2 cellular contexts compared by ENCODE assay signal in the genomic region with DNA sequence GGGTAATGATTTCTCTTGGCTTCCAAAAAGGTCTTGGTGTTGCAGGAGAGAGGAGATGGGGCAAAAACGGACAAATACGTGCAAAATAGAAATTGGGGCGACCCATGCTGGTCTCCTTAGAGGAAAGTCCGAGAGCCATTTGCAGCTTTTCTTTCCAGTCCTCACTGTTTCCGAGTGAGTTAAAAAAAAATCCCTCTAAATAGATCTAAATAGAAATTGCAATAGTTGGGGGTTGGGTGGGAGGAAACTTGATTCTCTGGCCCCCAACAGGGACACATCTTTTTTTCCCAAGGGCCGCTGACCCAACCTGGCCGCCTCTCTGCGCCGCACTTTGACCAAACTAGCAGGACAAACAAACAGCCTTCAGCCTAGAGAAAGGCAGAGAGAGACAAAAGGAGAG.
TF ChIP-seq lines count a peak whose summit lies in the region.

No MANE protein-coding gene starts in this region.

TF ChIP-seq in SK-N-SH, 30 proteins besides CTCF, POLR2A, EP300 and RAD21 (continued from another document):
- TF ChIP-seq GATA2 (CRISPR knock-in tag; IDR thresholded peaks at IDR 0.05) (no peak), EZH2phosphoT487 (IDR thresholded peaks at IDR 0.05; ENCODE audit: borderline replicate concordance, low read depth) (no peak), RFX5 (IDR thresholded peaks at IDR 0.05; ENCODE audit: low read length) (no peak), NRF1 (IDR thresholded peaks at IDR 0.05; ENCODE audit: low read depth, low read length) (no peak), POLR2AphosphoS5 (IDR thresholded peaks at IDR 0.05; ENCODE audit: low read depth, low read length) (no peak), ELF1 (IDR thresholded peaks at IDR 0.05) (no peak), GABPA (IDR thresholded peaks at IDR 0.05; ENCODE audit: low read depth) (no peak), MEF2A (IDR thresholded peaks at IDR 0.05; ENCODE audit: borderline replicate concordance, low read depth) (no peak), NFIC (IDR thresholded peaks at IDR 0.05; ENCODE audit: borderline replicate concordance) (no peak), RXRA (IDR thresholded peaks at IDR 0.05; ENCODE audit: borderline replicate concordance, low read depth) (no peak)
- TF ChIP-seq, protein P1, sequence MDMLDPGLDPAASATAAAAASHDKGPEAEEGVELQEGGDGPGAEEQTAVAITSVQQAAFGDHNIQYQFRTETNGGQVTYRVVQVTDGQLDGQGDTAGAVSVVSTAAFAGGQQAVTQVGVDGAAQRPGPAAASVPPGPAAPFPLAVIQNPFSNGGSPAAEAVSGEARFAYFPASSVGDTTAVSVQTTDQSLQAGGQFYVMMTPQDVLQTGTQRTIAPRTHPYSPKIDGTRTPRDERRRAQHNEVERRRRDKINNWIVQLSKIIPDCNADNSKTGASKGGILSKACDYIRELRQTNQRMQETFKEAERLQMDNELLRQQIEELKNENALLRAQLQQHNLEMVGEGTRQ (IDR thresholded peaks at IDR 0.05; ENCODE audit: borderline replicate concordance, low read depth, low read length) = no peak
- TF ChIP-seq, protein P2, sequence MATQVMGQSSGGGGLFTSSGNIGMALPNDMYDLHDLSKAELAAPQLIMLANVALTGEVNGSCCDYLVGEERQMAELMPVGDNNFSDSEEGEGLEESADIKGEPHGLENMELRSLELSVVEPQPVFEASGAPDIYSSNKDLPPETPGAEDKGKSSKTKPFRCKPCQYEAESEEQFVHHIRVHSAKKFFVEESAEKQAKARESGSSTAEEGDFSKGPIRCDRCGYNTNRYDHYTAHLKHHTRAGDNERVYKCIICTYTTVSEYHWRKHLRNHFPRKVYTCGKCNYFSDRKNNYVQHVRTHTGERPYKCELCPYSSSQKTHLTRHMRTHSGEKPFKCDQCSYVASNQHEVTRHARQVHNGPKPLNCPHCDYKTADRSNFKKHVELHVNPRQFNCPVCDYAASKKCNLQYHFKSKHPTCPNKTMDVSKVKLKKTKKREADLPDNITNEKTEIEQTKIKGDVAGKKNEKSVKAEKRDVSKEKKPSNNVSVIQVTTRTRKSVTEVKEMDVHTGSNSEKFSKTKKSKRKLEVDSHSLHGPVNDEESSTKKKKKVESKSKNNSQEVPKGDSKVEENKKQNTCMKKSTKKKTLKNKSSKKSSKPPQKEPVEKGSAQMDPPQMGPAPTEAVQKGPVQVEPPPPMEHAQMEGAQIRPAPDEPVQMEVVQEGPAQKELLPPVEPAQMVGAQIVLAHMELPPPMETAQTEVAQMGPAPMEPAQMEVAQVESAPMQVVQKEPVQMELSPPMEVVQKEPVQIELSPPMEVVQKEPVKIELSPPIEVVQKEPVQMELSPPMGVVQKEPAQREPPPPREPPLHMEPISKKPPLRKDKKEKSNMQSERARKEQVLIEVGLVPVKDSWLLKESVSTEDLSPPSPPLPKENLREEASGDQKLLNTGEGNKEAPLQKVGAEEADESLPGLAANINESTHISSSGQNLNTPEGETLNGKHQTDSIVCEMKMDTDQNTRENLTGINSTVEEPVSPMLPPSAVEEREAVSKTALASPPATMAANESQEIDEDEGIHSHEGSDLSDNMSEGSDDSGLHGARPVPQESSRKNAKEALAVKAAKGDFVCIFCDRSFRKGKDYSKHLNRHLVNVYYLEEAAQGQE (IDR thresholded peaks at IDR 0.05; ENCODE audit: low read depth, low read length) = no peak
- TF ChIP-seq, protein P3, sequence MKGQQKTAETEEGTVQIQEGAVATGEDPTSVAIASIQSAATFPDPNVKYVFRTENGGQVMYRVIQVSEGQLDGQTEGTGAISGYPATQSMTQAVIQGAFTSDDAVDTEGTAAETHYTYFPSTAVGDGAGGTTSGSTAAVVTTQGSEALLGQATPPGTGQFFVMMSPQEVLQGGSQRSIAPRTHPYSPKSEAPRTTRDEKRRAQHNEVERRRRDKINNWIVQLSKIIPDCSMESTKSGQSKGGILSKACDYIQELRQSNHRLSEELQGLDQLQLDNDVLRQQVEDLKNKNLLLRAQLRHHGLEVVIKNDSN (IDR thresholded peaks at IDR 0.05; ENCODE audit: borderline replicate concordance, low read depth) = no peak
- TF ChIP-seq, protein P4, sequence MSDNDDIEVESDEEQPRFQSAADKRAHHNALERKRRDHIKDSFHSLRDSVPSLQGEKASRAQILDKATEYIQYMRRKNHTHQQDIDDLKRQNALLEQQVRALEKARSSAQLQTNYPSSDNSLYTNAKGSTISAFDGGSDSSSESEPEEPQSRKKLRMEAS (IDR thresholded peaks at IDR 0.05; ENCODE audit: low read depth) = no peak

TF ChIP-seq in SK-N-SH treated with all-trans-retinoic acid at 6 μM for 48 hours, 23 proteins besides CTCF, POLR2A, EP300 and RAD21 (continued from another document):
- TF ChIP-seq, protein P5, sequence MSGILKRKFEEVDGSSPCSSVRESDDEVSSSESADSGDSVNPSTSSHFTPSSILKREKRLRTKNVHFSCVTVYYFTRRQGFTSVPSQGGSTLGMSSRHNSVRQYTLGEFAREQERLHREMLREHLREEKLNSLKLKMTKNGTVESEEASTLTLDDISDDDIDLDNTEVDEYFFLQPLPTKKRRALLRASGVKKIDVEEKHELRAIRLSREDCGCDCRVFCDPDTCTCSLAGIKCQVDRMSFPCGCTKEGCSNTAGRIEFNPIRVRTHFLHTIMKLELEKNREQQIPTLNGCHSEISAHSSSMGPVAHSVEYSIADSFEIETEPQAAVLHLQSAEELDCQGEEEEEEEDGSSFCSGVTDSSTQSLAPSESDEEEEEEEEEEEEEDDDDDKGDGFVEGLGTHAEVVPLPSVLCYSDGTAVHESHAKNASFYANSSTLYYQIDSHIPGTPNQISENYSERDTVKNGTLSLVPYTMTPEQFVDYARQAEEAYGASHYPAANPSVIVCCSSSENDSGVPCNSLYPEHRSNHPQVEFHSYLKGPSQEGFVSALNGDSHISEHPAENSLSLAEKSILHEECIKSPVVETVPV (CRISPR knock-in tag; IDR thresholded peaks at IDR 0.05) = no peak
- TF ChIP-seq, protein P6, sequence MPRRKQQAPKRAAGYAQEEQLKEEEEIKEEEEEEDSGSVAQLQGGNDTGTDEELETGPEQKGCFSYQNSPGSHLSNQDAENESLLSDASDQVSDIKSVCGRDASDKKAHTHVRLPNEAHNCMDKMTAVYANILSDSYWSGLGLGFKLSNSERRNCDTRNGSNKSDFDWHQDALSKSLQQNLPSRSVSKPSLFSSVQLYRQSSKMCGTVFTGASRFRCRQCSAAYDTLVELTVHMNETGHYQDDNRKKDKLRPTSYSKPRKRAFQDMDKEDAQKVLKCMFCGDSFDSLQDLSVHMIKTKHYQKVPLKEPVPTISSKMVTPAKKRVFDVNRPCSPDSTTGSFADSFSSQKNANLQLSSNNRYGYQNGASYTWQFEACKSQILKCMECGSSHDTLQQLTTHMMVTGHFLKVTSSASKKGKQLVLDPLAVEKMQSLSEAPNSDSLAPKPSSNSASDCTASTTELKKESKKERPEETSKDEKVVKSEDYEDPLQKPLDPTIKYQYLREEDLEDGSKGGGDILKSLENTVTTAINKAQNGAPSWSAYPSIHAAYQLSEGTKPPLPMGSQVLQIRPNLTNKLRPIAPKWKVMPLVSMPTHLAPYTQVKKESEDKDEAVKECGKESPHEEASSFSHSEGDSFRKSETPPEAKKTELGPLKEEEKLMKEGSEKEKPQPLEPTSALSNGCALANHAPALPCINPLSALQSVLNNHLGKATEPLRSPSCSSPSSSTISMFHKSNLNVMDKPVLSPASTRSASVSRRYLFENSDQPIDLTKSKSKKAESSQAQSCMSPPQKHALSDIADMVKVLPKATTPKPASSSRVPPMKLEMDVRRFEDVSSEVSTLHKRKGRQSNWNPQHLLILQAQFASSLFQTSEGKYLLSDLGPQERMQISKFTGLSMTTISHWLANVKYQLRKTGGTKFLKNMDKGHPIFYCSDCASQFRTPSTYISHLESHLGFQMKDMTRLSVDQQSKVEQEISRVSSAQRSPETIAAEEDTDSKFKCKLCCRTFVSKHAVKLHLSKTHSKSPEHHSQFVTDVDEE (CRISPR knock-in tag; IDR thresholded peaks at IDR 0.05) = no peak
